Comparison of ENCODE assay signal across 13 cellular contexts in genomic region chr7:140723002-140723401, GRCh38. TPM values are rescaled to one million over a fixed set of nuclear protein-coding genes. Genes with fewer than 3 reads are reported as not detected.
DNase-seq lines count a peak whose midpoint lies in the region; ATAC-seq and TF ChIP-seq lines count a peak whose summit lies in the region.
"Had no signal": no experiment of that assay in that cellular context is flagged by ENCODE, and none has a peak within 500 bp of the region (broad histone marks: within the 10 kb centered on the region; RNA-seq: fewer than 3 reads in every experiment).

No MANE protein-coding gene starts in this region.

- peaks cover 3% of the 10 kb centered on the region for H3K36me3 Mint-ChIP-seq in activated T-helper 1 cell treated with anti-CD3 and anti-CD28 coated beads, Interleukin-12 subunit alpha, Interleukin-12 subunit beta, Interleukin-2, Interleukin-4 antibody, amounts not matched to agents 30 ng/mL and 10 ng/mL and 1 ng/mL, durations not matched to agents 14 hours and 24 hours and 36 hours (ENCODE audit: low read depth)
- H3K36me3 Mint-ChIP-seq in effector memory CD8-positive, alpha-beta T cell (ENCODE audit: insufficient read depth), result peaks cover 8% of the 10 kb centered on the region
- H3K36me3 Mint-ChIP-seq in Caco-2 (ENCODE audit: insufficient read depth, unreplicated experiment), result peaks cover 6% of the 10 kb centered on the region
- H3K36me3 Mint-ChIP-seq in activated T-helper 2 cell treated with anti-CD3 and anti-CD28 coated beads, Interferon-gamma antibody, Interleukin-2, Interleukin-4, amounts not matched to agents 10 μg/mL and 5 μg/mL and 100 μg/mL, durations not matched to agents 14 hours and 24 hours and 36 hours (ENCODE audit: low read depth), result peaks cover 13% of the 10 kb centered on the region
- H3K36me3 Mint-ChIP-seq: natural killer cell treated with Interleukin-12 subunit alpha and Interleukin-12 subunit beta and Interleukin-15 and Interleukin-18, amount 100 ng/mL, for 72 hours had no signal

- CTCF ChIA-PET in Caco-2 (lab: Charles Lee), result no interaction called here

- peak overlapping the region; percentile 59 to 65 (median 63) for H3K27ac ChIP-seq in thyroid gland
- H3K27ac ChIP-seq: foreskin keratinocyte had no signal

- no peaks in the 10 kb centered on the region for H3K27me3 Mint-ChIP-seq in activated T-helper 1 cell treated with anti-CD3 and anti-CD28 coated beads, Interleukin-12 subunit alpha, Interleukin-12 subunit beta, Interleukin-2, Interleukin-4 antibody, amounts not matched to agents 30 ng/mL and 10 ng/mL and 1 ng/mL, durations not matched to agents 14 hours and 24 hours and 36 hours (ENCODE audit: insufficient read depth)
- no peaks in the 10 kb centered on the region for H3K27me3 Mint-ChIP-seq in effector memory CD8-positive, alpha-beta T cell
- no peaks in the 10 kb centered on the region for H3K27me3 Mint-ChIP-seq in Caco-2 (ENCODE audit: insufficient read depth, unreplicated experiment)
- H3K27me3 Mint-ChIP-seq in activated T-helper 2 cell treated with anti-CD3 and anti-CD28 coated beads, Interferon-gamma antibody, Interleukin-2, Interleukin-4, amounts not matched to agents 10 μg/mL and 5 μg/mL and 100 μg/mL, durations not matched to agents 14 hours and 24 hours and 36 hours (ENCODE audit: low read depth), result no peaks in the 10 kb centered on the region
- H3K27me3 Mint-ChIP-seq: natural killer cell treated with Interleukin-12 subunit alpha and Interleukin-12 subunit beta and Interleukin-15 and Interleukin-18, amount 100 ng/mL, for 72 hours had no signal

- H3K9me3 Mint-ChIP-seq in activated T-helper 1 cell treated with anti-CD3 and anti-CD28 coated beads, Interleukin-12 subunit alpha, Interleukin-12 subunit beta, Interleukin-2, Interleukin-4 antibody, amounts not matched to agents 30 ng/mL and 10 ng/mL and 1 ng/mL, durations not matched to agents 14 hours and 24 hours and 36 hours, result no peaks in the 10 kb centered on the region
- H3K9me3 Mint-ChIP-seq in effector memory CD8-positive, alpha-beta T cell, result no peaks in the 10 kb centered on the region
- H3K9me3 Mint-ChIP-seq in Caco-2 (ENCODE audit: unreplicated experiment), result no peaks in the 10 kb centered on the region
- H3K9me3 Mint-ChIP-seq in activated T-helper 2 cell treated with anti-CD3 and anti-CD28 coated beads, Interferon-gamma antibody, Interleukin-2, Interleukin-4, amounts not matched to agents 10 μg/mL and 5 μg/mL and 100 μg/mL, durations not matched to agents 14 hours and 24 hours and 36 hours, result no peaks in the 10 kb centered on the region
- H3K9me3 Mint-ChIP-seq: natural killer cell treated with Interleukin-12 subunit alpha and Interleukin-12 subunit beta and Interleukin-15 and Interleukin-18, amount 100 ng/mL, for 72 hours had no signal

- TF ChIP-seq CTCF in thyroid gland (IDR thresholded peaks at IDR 0.05) (no peak), Caco-2 (IDR thresholded peaks at IDR 0.05; ENCODE audit: insufficient read depth in 1 of 2, low read depth in 1 of 2, low read length in 1 of 2, severe bottlenecking in 1 of 2, unreplicated experiment in 1 of 2) (no peak)

- H3K4me3 ChIP-seq in thyroid gland (replicated peaks in 1 of 3) (no peak overlapping the region), Caco-2 (ENCODE audit: low read depth, low read length) (no peak overlapping the region)

- POLR2A ChIA-PET in Caco-2 (lab: Charles Lee), result no interaction called here

- H3K4me1 Mint-ChIP-seq in activated T-helper 1 cell treated with anti-CD3 and anti-CD28 coated beads, Interleukin-12 subunit alpha, Interleukin-12 subunit beta, Interleukin-2, Interleukin-4 antibody, amounts not matched to agents 30 ng/mL and 10 ng/mL and 1 ng/mL, durations not matched to agents 14 hours and 24 hours and 36 hours (ENCODE audit: low read depth), result peaks cover 16% of the 10 kb centered on the region
- H3K4me1 Mint-ChIP-seq in effector memory CD8-positive, alpha-beta T cell (ENCODE audit: low read depth in 2 of 2), result peaks cover 3 to 13% of the 10 kb centered on the region in 2 donors
- H3K4me1 Mint-ChIP-seq in Caco-2 (ENCODE audit: low read depth, unreplicated experiment), result no peaks in the 10 kb centered on the region
- peaks cover 14% of the 10 kb centered on the region for H3K4me1 Mint-ChIP-seq in activated T-helper 2 cell treated with anti-CD3 and anti-CD28 coated beads, Interferon-gamma antibody, Interleukin-2, Interleukin-4, amounts not matched to agents 10 μg/mL and 5 μg/mL and 100 μg/mL, durations not matched to agents 14 hours and 24 hours and 36 hours (ENCODE audit: low read depth)

- TF ChIP-seq POLR2A in thyroid gland (IDR thresholded peaks at IDR 0.05), result no peak

- H3K4me1 ChIP-seq in thyroid gland (peaks cover 52 to 59% of the 10 kb centered on the region in 2 donors), Caco-2 (no peaks in the 10 kb centered on the region)

- no peaks in the 10 kb centered on the region for H3K9me3 ChIP-seq in thyroid gland
- H3K9me3 ChIP-seq in Caco-2, result no peaks in the 10 kb centered on the region

- H3K27me3 ChIP-seq in thyroid gland (no peaks in the 10 kb centered on the region), Caco-2 (replicated peaks; ENCODE audit: control insufficient read depth, insufficient read depth, low read length) (no peaks in the 10 kb centered on the region)
- H3K27me3 ChIP-seq: foreskin keratinocyte had no signal

- no peak overlapping the region for H3K4me3 Mint-ChIP-seq in activated T-helper 1 cell treated with anti-CD3 and anti-CD28 coated beads, Interleukin-12 subunit alpha, Interleukin-12 subunit beta, Interleukin-2, Interleukin-4 antibody, amounts not matched to agents 30 ng/mL and 10 ng/mL and 1 ng/mL, durations not matched to agents 14 hours and 24 hours and 36 hours
- H3K4me3 Mint-ChIP-seq in effector memory CD8-positive, alpha-beta T cell, result no peak overlapping the region
- H3K4me3 Mint-ChIP-seq in Caco-2 (ENCODE audit: unreplicated experiment), result no peak overlapping the region
- H3K4me3 Mint-ChIP-seq in activated T-helper 2 cell treated with anti-CD3 and anti-CD28 coated beads, Interferon-gamma antibody, Interleukin-2, Interleukin-4, amounts not matched to agents 10 μg/mL and 5 μg/mL and 100 μg/mL, durations not matched to agents 14 hours and 24 hours and 36 hours (ENCODE audit: low read depth), result no peak overlapping the region
- H3K4me3 Mint-ChIP-seq: natural killer cell treated with Interleukin-12 subunit alpha and Interleukin-12 subunit beta and Interleukin-15 and Interleukin-18, amount 100 ng/mL, for 72 hours had no signal

- no peak overlapping the region for H3K27ac Mint-ChIP-seq in activated T-helper 1 cell treated with anti-CD3 and anti-CD28 coated beads, Interleukin-12 subunit alpha, Interleukin-12 subunit beta, Interleukin-2, Interleukin-4 antibody, amounts not matched to agents 30 ng/mL and 10 ng/mL and 1 ng/mL, durations not matched to agents 14 hours and 24 hours and 36 hours
- peak overlapping the region in 1 of 2 donors; percentile 75 for H3K27ac Mint-ChIP-seq in effector memory CD8-positive, alpha-beta T cell
- no peak overlapping the region for H3K27ac Mint-ChIP-seq in Caco-2 (ENCODE audit: unreplicated experiment)
- H3K27ac Mint-ChIP-seq in activated T-helper 2 cell treated with anti-CD3 and anti-CD28 coated beads, Interferon-gamma antibody, Interleukin-2, Interleukin-4, amounts not matched to agents 10 μg/mL and 5 μg/mL and 100 μg/mL, durations not matched to agents 14 hours and 24 hours and 36 hours, result no peak overlapping the region
- H3K27ac Mint-ChIP-seq: natural killer cell treated with Interleukin-12 subunit alpha and Interleukin-12 subunit beta and Interleukin-15 and Interleukin-18, amount 100 ng/mL, for 72 hours had no signal

- ATAC-seq in effector memory CD8-positive, alpha-beta T cell (replicated peaks), result peak; percentile 75
- no peak for ATAC-seq in GM21529 (IDR thresholded peaks at IDR 0.05; ENCODE audit: unreplicated experiment)
- ATAC-seq: foreskin keratinocyte had no signal

- peaks cover 0 to 2% of the 10 kb centered on the region in 2 donors for H3K36me3 ChIP-seq in thyroid gland
- H3K36me3 ChIP-seq in Caco-2 (ENCODE audit: control insufficient read depth, insufficient read depth, low read length), result no peaks in the 10 kb centered on the region; the same call in 1 of the 2 replicates

- DNase-seq in stimulated activated naive CD4-positive, alpha-beta T cell (lab: John Stamatoyannopoulos, UW), result peak in 5 of 6 experiments; percentile 18 to 73 (median 60)
- no peak for DNase-seq in stimulated activated naive CD4-positive, alpha-beta T cell treated with Interleukin-2 at 50 U/mL for 16 hours (lab: John Stamatoyannopoulos, UW)
- DNase-seq in activated T-helper 1 cell treated with anti-CD3 and anti-CD28 coated beads, Interleukin-12 subunit alpha, Interleukin-12 subunit beta, Interleukin-2, Interleukin-4 antibody, amounts not matched to agents 30 ng/mL and 10 ng/mL and 1 ng/mL, durations not matched to agents 14 hours and 24 hours and 36 hours (ENCODE audit: low spot score), result peak; percentile 28
- DNase-seq in effector memory CD8-positive, alpha-beta T cell, result peak in 1 of 3 experiments; percentile 8
- DNase-seq in thyroid gland (no peak), Caco-2 (no peak)
- DNase-seq in activated T-helper 2 cell treated with anti-CD3 and anti-CD28 coated beads, Interferon-gamma antibody, Interleukin-2, Interleukin-4, amounts not matched to agents 10 μg/mL and 5 μg/mL and 100 μg/mL, durations not matched to agents 14 hours and 24 hours and 36 hours (ENCODE audit: low spot score), result no peak
- DNase-seq: DMS153, foreskin keratinocyte, GOT3, SHP77 had no signal

- whole genome bisulfite sequencing in thyroid gland, 2 donors, result 93 to 94% methylated on average over 6 of the region's 6 CpGs

- intact Hi-C loops in activated T-helper 1 cell treated with anti-CD3 and anti-CD28 coated beads, Interleukin-12 subunit alpha, Interleukin-12 subunit beta, Interleukin-2, Interleukin-4 antibody, amounts not matched to agents 30 ng/mL and 10 ng/mL and 1 ng/mL, durations not matched to agents 14 hours and 24 hours and 36 hours (cut with micrococcal nuclease), result no loop called here
- intact Hi-C loops in thyroid gland (cut with DNase I), result no loop called here
- intact Hi-C loops in Caco-2 (cut with micrococcal nuclease; ENCODE audit: unreplicated experiment), result no loop called here
- intact Hi-C loops in activated T-helper 2 cell treated with anti-CD3 and anti-CD28 coated beads, Interferon-gamma antibody, Interleukin-2, Interleukin-4, amounts not matched to agents 10 μg/mL and 5 μg/mL and 100 μg/mL, durations not matched to agents 14 hours and 24 hours and 36 hours (cut with micrococcal nuclease), result no loop called here

- BruUV-seq in Caco-2 (replicated peaks; lab: Mats Ljungman, UMichigan), result no TSS peak

RNA-seq across cellular contexts. Expression of gene NDUFB2, which starts 26.5 kb away (rescaled TPM):
- total RNA-seq in activated T-helper 1 cell treated with anti-CD3 and anti-CD28 coated beads, Interleukin-12 subunit alpha, Interleukin-12 subunit beta, Interleukin-2, Interleukin-4 antibody, amounts not matched to agents 30 ng/mL and 10 ng/mL and 1 ng/mL, durations not matched to agents 14 hours and 24 hours and 36 hours, result 178 and 194 TPM in 2 replicates
- total RNA-seq in thyroid gland (100 to 1,000 TPM; 213 to 955 (median 698) TPM), Caco-2 (2022) (166 and 188 TPM in 2 replicates)
- 172 and 178 TPM in 2 replicates for total RNA-seq in activated T-helper 2 cell treated with anti-CD3 and anti-CD28 coated beads, Interferon-gamma antibody, Interleukin-2, Interleukin-4, amounts not matched to agents 10 μg/mL and 5 μg/mL and 100 μg/mL, durations not matched to agents 14 hours and 24 hours and 36 hours

RNA-seq across cellular contexts. Expression of gene ADCK2, which starts 50.3 kb away (rescaled TPM):
- 21.1 and 23.5 TPM in 2 replicates for total RNA-seq in activated T-helper 1 cell treated with anti-CD3 and anti-CD28 coated beads, Interleukin-12 subunit alpha, Interleukin-12 subunit beta, Interleukin-2, Interleukin-4 antibody, amounts not matched to agents 30 ng/mL and 10 ng/mL and 1 ng/mL, durations not matched to agents 14 hours and 24 hours and 36 hours
- total RNA-seq in thyroid gland (10 to 100 TPM; 19.9 to 46.1 (median 32.7) TPM), Caco-2 (2022) (17.7 and 21.4 TPM in 2 replicates)
- total RNA-seq in activated T-helper 2 cell treated with anti-CD3 and anti-CD28 coated beads, Interferon-gamma antibody, Interleukin-2, Interleukin-4, amounts not matched to agents 10 μg/mL and 5 μg/mL and 100 μg/mL, durations not matched to agents 14 hours and 24 hours and 36 hours, result 26.3 and 29.9 TPM in 2 replicates

Comparison
In these comparisons a context has a peak if more than half of its experiments do, and no peak if none do; other contexts are left out.
1. DNase-seq: peak in stimulated activated naive CD4-positive, alpha-beta T cell (5 of 6) and activated T-helper 1 cell treated with anti-CD3 and anti-CD28 coated beads, Interleukin-12 subunit alpha, Interleukin-12 subunit beta, Interleukin-2, Interleukin-4 antibody, amounts not matched to agents 30 ng/mL and 10 ng/mL and 1 ng/mL, durations not matched to agents 14 hours and 24 hours and 36 hours (single experiment); none in stimulated activated naive CD4-positive, alpha-beta T cell treated with Interleukin-2 at 50 U/mL for 16 hours (single experiment), thyroid gland (0 of 2), Caco-2 (0 of 2) and activated T-helper 2 cell treated with anti-CD3 and anti-CD28 coated beads, Interferon-gamma antibody, Interleukin-2, Interleukin-4, amounts not matched to agents 10 μg/mL and 5 μg/mL and 100 μg/mL, durations not matched to agents 14 hours and 24 hours and 36 hours (single experiment).